ENCODE assay signal across 11 cellular contexts in genomic region chr1:26474824-26475223, GRCh38. TPM values are rescaled to one million over a fixed set of nuclear protein-coding genes. Genes with fewer than 3 reads are reported as not detected.
DNase-seq lines count a peak whose midpoint lies in the region; ATAC-seq and TF ChIP-seq lines count a peak whose summit lies in the region.
"Had no signal": no experiment of that assay in that cellular context is flagged by ENCODE, and none has a peak within 500 bp of the region (broad histone marks: within the 10 kb centered on the region; RNA-seq: fewer than 3 reads in every experiment).

No MANE protein-coding gene starts in this region.

- H3K4me1 Mint-ChIP-seq in GM23338 (peaks cover 34% of the 10 kb centered on the region), natural killer cell (peaks cover 37 to 45% of the 10 kb centered on the region in 2 donors)
- peaks cover 26% of the 10 kb centered on the region for H3K4me1 Mint-ChIP-seq in activated T-helper 17 cell treated with anti-CD3 and anti-CD28 coated beads, Interleukin-2, amount 50 U/mL, for 72 hours

- peaks cover 60% of the 10 kb centered on the region for H3K36me3 Mint-ChIP-seq in GM23338 (ENCODE audit: low read depth)
- peaks cover 81% of the 10 kb centered on the region for H3K36me3 Mint-ChIP-seq in activated T-helper 17 cell treated with anti-CD3 and anti-CD28 coated beads, Interleukin-2, amount 50 U/mL, for 72 hours (ENCODE audit: low read depth)
- H3K36me3 Mint-ChIP-seq in natural killer cell = peaks cover 7% of the 10 kb centered on the region

- no peak overlapping the region for H3K27ac Mint-ChIP-seq in GM23338
- peak overlapping the region; percentile 76 for H3K27ac Mint-ChIP-seq in activated T-helper 17 cell treated with anti-CD3 and anti-CD28 coated beads, Interleukin-2, amount 50 U/mL, for 72 hours
- peak overlapping the region; percentile 31 to 90 for H3K27ac Mint-ChIP-seq in natural killer cell

- H3K18ac ChIP-seq in mesenchymal stem cell (ENCODE audit: low read depth in 1 of 2, low read length in 2 of 2) = no peak overlapping the region

- H2BK120ac ChIP-seq in mesenchymal stem cell (ENCODE audit: low read depth, low read length) = no peak overlapping the region

- no peak overlapping the region for H4K8ac ChIP-seq in mesenchymal stem cell (ENCODE audit: low read length)

- no peak for DNase-seq in GM23338 (ENCODE audit: low spot score)
- no peak for DNase-seq in natural killer cell
- no peak for DNase-seq in NCI-H1694 treated with DMSO at 0.1 percent for 48 hours (lab: John Stamatoyannopoulos, UW)
- no peak for DNase-seq in SHP77 treated with DMSO at 0.1 percent for 48 hours (lab: John Stamatoyannopoulos, UW)
- DNase-seq in mesenchymal stem cell = no peak
- DNase-seq: COR-L47, dorsolateral prefrontal cortex, MV-4-11 had no signal

- no peak overlapping the region for H2AFZ ChIP-seq in GM23338
- H2AFZ ChIP-seq in mesenchymal stem cell (ENCODE audit: low read depth, low read length) = no peak overlapping the region

- H3K79me2 ChIP-seq in GM23338 (replicated peaks; ENCODE audit: insufficient read depth) = peaks cover 23% of the 10 kb centered on the region

- H2AK5ac ChIP-seq in mesenchymal stem cell (ENCODE audit: low read length, severe bottlenecking) = no peak overlapping the region

- intact Hi-C loops in natural killer cell (cut with micrococcal nuclease) = loop anchor here (5.0 kb wide), 1 partner anchor 43 kb away; the partner anchor contains the start of gene DHDDS

- H3K9me3 Mint-ChIP-seq in GM23338 (peaks cover 3% of the 10 kb centered on the region; the same call in 1 of the 3 replicates), natural killer cell (no peaks in the 10 kb centered on the region)
- H3K9me3 Mint-ChIP-seq in activated T-helper 17 cell treated with anti-CD3 and anti-CD28 coated beads, Interleukin-2, amount 50 U/mL, for 72 hours = no peaks in the 10 kb centered on the region

- WGBS in mesenchymal stem cell = 100% methylated on average over 1 of the region's 1 CpG

- no peak overlapping the region for H4K91ac ChIP-seq in mesenchymal stem cell (ENCODE audit: low read length)

- H3K9ac ChIP-seq in BLaER1 = no peak overlapping the region
- no peak overlapping the region for H3K9ac ChIP-seq in mesenchymal stem cell (ENCODE audit: low read length)

- H3K4me2 ChIP-seq in BLaER1 = peak overlapping the region; percentile 84
- H3K4me2 ChIP-seq in GM23338 = no peak overlapping the region
- H3K4me2 ChIP-seq in mesenchymal stem cell (ENCODE audit: low read length, poor library complexity, severe bottlenecking) = no peak overlapping the region

- no peak overlapping the region for H2BK15ac ChIP-seq in mesenchymal stem cell (ENCODE audit: low read depth, poor library complexity, severe bottlenecking)

- H3K36me3 ChIP-seq in BLaER1 (peaks cover 60% of the 10 kb centered on the region), GM23338 (ENCODE audit: insufficient read depth) (peaks cover 44% of the 10 kb centered on the region), mesenchymal stem cell (ENCODE audit: control insufficient read depth in 1 of 2, insufficient read depth in 2 of 2, low read depth in 1 of 2, low read length in 2 of 2) (peaks cover 13 to 42% of the 10 kb centered on the region in 2 experiments)

- peaks cover 9% of the 10 kb centered on the region for H3K79me1 ChIP-seq in mesenchymal stem cell (replicated peaks; ENCODE audit: low read length, poor library complexity, severe bottlenecking)

- H3K4me1 ChIP-seq in BLaER1 = peaks cover 45% of the 10 kb centered on the region
- H3K4me1 ChIP-seq in GM23338 (ENCODE audit: insufficient read depth) = peaks cover 21% of the 10 kb centered on the region
- H3K4me1 ChIP-seq in mesenchymal stem cell (ENCODE audit: control insufficient read depth, insufficient read depth, low read depth, low read length) = peaks cover 14% of the 10 kb centered on the region

- no peaks in the 10 kb centered on the region for H3K9me2 ChIP-seq in GM23338 (ENCODE audit: insufficient read depth)

- H2BK5ac ChIP-seq in mesenchymal stem cell (ENCODE audit: low read depth, low read length, poor library complexity, severe bottlenecking) = no peak overlapping the region

- H4K20me1 ChIP-seq in BLaER1 (peaks cover 62% of the 10 kb centered on the region), GM23338 (replicated peaks; ENCODE audit: insufficient read depth) (peaks cover 27% of the 10 kb centered on the region)

- H3K23ac ChIP-seq in mesenchymal stem cell (ENCODE audit: low read length in 2 of 2) = no peak overlapping the region

- no peaks in the 10 kb centered on the region for H3K27me3 ChIP-seq in BLaER1
- H3K27me3 ChIP-seq in GM23338 (ENCODE audit: insufficient read depth) = peaks cover 9% of the 10 kb centered on the region; the same call in 1 of the 2 replicates
- H3K27me3 ChIP-seq in mesenchymal stem cell (ENCODE audit: control insufficient read depth in 1 of 2, insufficient read depth in 1 of 2, low read length in 2 of 2) = no peaks in the 10 kb centered on the region
- H3K27me3 ChIP-seq: dorsolateral prefrontal cortex had no signal

- no peak overlapping the region for H3K27ac ChIP-seq in BLaER1
- no peak overlapping the region for H3K27ac ChIP-seq in GM23338 (ENCODE audit: low read depth)
- H3K27ac ChIP-seq in mesenchymal stem cell (ENCODE audit: low read length, poor library complexity, severe bottlenecking) = no peak overlapping the region

- no peak for TF ChIP-seq CTCF in GM23338 (conservative IDR thresholded peaks at IDR 0.05; ENCODE audit: low read depth in 2 of 2)
- TF ChIP-seq CTCF in natural killer cell (IDR thresholded peaks at IDR 0.05) = no peak

- ATAC-seq in GM23338 = no peak
- ATAC-seq in activated T-helper 17 cell treated with anti-CD3 and anti-CD28 coated beads, Interleukin-2, amount 50 U/mL, for 72 hours (replicated peaks) = no peak
- no peak for ATAC-seq in natural killer cell
- ATAC-seq in HG03135 (IDR thresholded peaks at IDR 0.05; ENCODE audit: unreplicated experiment) = no peak

- H2BK12ac ChIP-seq in mesenchymal stem cell (ENCODE audit: low read length in 2 of 2) = no peak overlapping the region

- H3K14ac ChIP-seq in mesenchymal stem cell (ENCODE audit: low read length in 2 of 2) = no peak overlapping the region

- H3K9me3 ChIP-seq in BLaER1 = no peaks in the 10 kb centered on the region
- no peaks in the 10 kb centered on the region for H3K9me3 ChIP-seq in mesenchymal stem cell (ENCODE audit: control insufficient read depth, low read length)

- peaks cover 56% of the 10 kb centered on the region for H3F3A ChIP-seq in GM23338 (replicated peaks; ENCODE audit: low read depth)

- H3K27me3 Mint-ChIP-seq in GM23338 (ENCODE audit: insufficient read depth, low read depth, poor library complexity) (peaks cover 32% of the 10 kb centered on the region), natural killer cell (ENCODE audit: low read depth in 2 of 2) (no peaks in the 10 kb centered on the region)
- H3K27me3 Mint-ChIP-seq in activated T-helper 17 cell treated with anti-CD3 and anti-CD28 coated beads, Interleukin-2, amount 50 U/mL, for 72 hours = no peaks in the 10 kb centered on the region

- H3K4me3 Mint-ChIP-seq in GM23338 = peak overlapping the region; percentile 91; the same call in 2 of the 3 replicates
- H3K4me3 Mint-ChIP-seq in activated T-helper 17 cell treated with anti-CD3 and anti-CD28 coated beads, Interleukin-2, amount 50 U/mL, for 72 hours = peak overlapping the region; percentile 90
- H3K4me3 Mint-ChIP-seq in natural killer cell = no peak overlapping the region

- H3K4ac ChIP-seq in mesenchymal stem cell (ENCODE audit: low read depth in 1 of 2, low read length in 2 of 2) = no peak overlapping the region

- H3K4me3 ChIP-seq in BLaER1 (no peak overlapping the region), GM23338 (no peak overlapping the region), mesenchymal stem cell (ENCODE audit: insufficient read depth in 1 of 2, low read depth in 1 of 2, low read length in 2 of 2) (no peak overlapping the region)

TF ChIP-seq in GM23338, 12 proteins besides CTCF, POLR2A, EP300 and RAD21 (continues in another document):
- TF ChIP-seq NANOG (IDR thresholded peaks at IDR 0.05; ENCODE audit: borderline replicate concordance) = no peak
- TF ChIP-seq ETS1 (IDR thresholded peaks at IDR 0.05) = no peak

RNA-seq across cellular contexts. Expression of gene HMGN2, which starts 2.6 kb away (rescaled TPM):
- 330 and 377 TPM in 2 replicates for total RNA-seq in GM23338 (2014; rRNA removed; shearing (Covaris generic))
- 1,101 and 1,122 TPM in 2 replicates for polyA plus RNA-seq in GM23338 (2016; fragmentation: Nextera tagmentation; extraction: Ambion mirVana)
- total RNA-seq in activated T-helper 17 cell treated with anti-CD3 and anti-CD28 coated beads, Interleukin-2, amount 50 U/mL, for 72 hours = 100 to 1,000 TPM; 551 to 805 TPM
- 100 to 1,000 TPM; 315 to 364 (median 326) TPM for total RNA-seq in natural killer cell
- 370 TPM for polyA plus RNA-seq in mesenchymal stem cell (2013, experiment 1 of 2)
- polyA plus RNA-seq in mesenchymal stem cell (2013, experiment 2 of 2) = 378 TPM

RNA-seq across cellular contexts. Expression of gene DHDDS, which starts 42.7 kb away (rescaled TPM):
- total RNA-seq in GM23338 (2014; rRNA removed; shearing (Covaris generic)) = 47.2 and 49.5 TPM in 2 replicates
- 26.9 and 32.6 TPM in 2 replicates for polyA plus RNA-seq in GM23338 (2016; fragmentation: Nextera tagmentation; extraction: Ambion mirVana)
- 10 to 100 TPM; 55.7 to 56.6 TPM for total RNA-seq in activated T-helper 17 cell treated with anti-CD3 and anti-CD28 coated beads, Interleukin-2, amount 50 U/mL, for 72 hours
- total RNA-seq in natural killer cell = 10 to 100 TPM; 39.6 to 48.6 (median 43.4) TPM
- polyA plus RNA-seq in mesenchymal stem cell (2013, experiment 1 of 2) = 40.4 TPM
- 38.8 TPM for polyA plus RNA-seq in mesenchymal stem cell (2013, experiment 2 of 2)

RNA-seq across cellular contexts. Expression of gene RPS6KA1, which starts 54.7 kb away (rescaled TPM):
- total RNA-seq in GM23338 (2014; rRNA removed; shearing (Covaris generic)) = 68.6 and 84.2 TPM in 2 replicates
- polyA plus RNA-seq in GM23338 (2016; fragmentation: Nextera tagmentation; extraction: Ambion mirVana) = 28.3 and 30.5 TPM in 2 replicates
- total RNA-seq in activated T-helper 17 cell treated with anti-CD3 and anti-CD28 coated beads, Interleukin-2, amount 50 U/mL, for 72 hours = 100 to 1,000 TPM; 154 to 211 TPM
- 100 to 1,000 TPM; 191 to 226 (median 215) TPM for total RNA-seq in natural killer cell
- 5.6 TPM for polyA plus RNA-seq in mesenchymal stem cell (2013, experiment 1 of 2)
- polyA plus RNA-seq in mesenchymal stem cell (2013, experiment 2 of 2) = 6.8 TPM
